ENCODE assay signal across 8 cellular contexts in genomic region chr5:15995206-15996052, GRCh38.
DNase-seq lines count a peak whose midpoint lies in the region; ATAC-seq, FAIRE-seq and TF ChIP-seq lines count a peak whose summit lies in the region.

No MANE protein-coding gene starts in this region.

- BruUV-seq in HepG2 (replicated peaks; lab: Mats Ljungman, UMichigan) = no TSS peak

- H4K20me1 ChIP-seq in HepG2 (ENCODE audit: insufficient read depth, low read length) = no peaks in the 10 kb centered on the region

- H3K4me3 ChIP-seq in brain microvascular endothelial cell (ENCODE audit: low read depth, low read length) (no peak overlapping the region), HepG2 (replicated peaks in 1 of 3; ENCODE audit: insufficient read depth in 1 of 3, low read depth in 2 of 3, low read length in 3 of 3) (no peak overlapping the region)

- ATAC-seq in HepG2 (peak; percentile 66), HG02852 (IDR thresholded peaks at IDR 0.05; ENCODE audit: unreplicated experiment) (no peak)

- 7% methylated on average over 3 of the region's 3 CpGs for WGBS in HepG2 (ENCODE audit: low lambda C conversion rate)

- CTCF ChIA-PET in HepG2 (lab: Yijun Ruan, JAX; ENCODE audit: low intra/inter-chr PET ratio, low total read pairs) = interaction anchor here (1.0 to 1.9 kb wide), 2 partner anchors 312 to 890 kb away, joined by 3 to 6 read pairs; no protein-coding TSS in a partner anchor

- TF ChIP-seq CTCF in brain microvascular endothelial cell (IDR thresholded peaks at IDR 0.05; ENCODE audit: low read depth, low read length, missing control alignments) (peak; percentile 63), HepG2 (CRISPR knock-in tag; IDR thresholded peaks at IDR 0.05) (peak; percentile 45)

- no peaks in the 10 kb centered on the region for H3K4me1 ChIP-seq in HepG2 (ENCODE audit: insufficient read depth, low read length)

- peaks cover 30% of the 10 kb centered on the region for H3K9me3 ChIP-seq in HepG2 (ENCODE audit: low read length)

- H3K27me3 ChIP-seq in brain microvascular endothelial cell (replicated peaks) = no peaks in the 10 kb centered on the region
- H3K27me3 ChIP-seq in HepG2 (ENCODE audit: control insufficient read depth in 1 of 2, insufficient read depth in 2 of 2, low read length in 2 of 2) = no peaks in the 10 kb centered on the region

- H3K27ac ChIP-seq in brain microvascular endothelial cell = no peak overlapping the region
- no peak overlapping the region for H3K27ac ChIP-seq in HepG2 (ENCODE audit: extremely low read length, insufficient read depth, low read length)

- TF ChIP-seq POLR2A in HepG2 (IDR thresholded peaks at IDR 0.05; ENCODE audit: insufficient read depth in 1 of 2, low read depth in 2 of 2, low read length in 2 of 2) = no peak
- TF ChIP-seq POLR2A in GM12892 (IDR thresholded peaks at IDR 0.05; ENCODE audit: low read depth, low read length) = no peak

- intact Hi-C loops in HepG2 (cut with micrococcal nuclease; ENCODE audit: unreplicated experiment) = loop anchor here (2.0 to 10.0 kb wide), 2 partner anchors 313 to 611 kb away; no protein-coding TSS in a partner anchor

- H2AFZ ChIP-seq in HepG2 (ENCODE audit: low read length) = no peak overlapping the region

- H3K79me2 ChIP-seq in HepG2 (ENCODE audit: insufficient read depth, low read length) = no peaks in the 10 kb centered on the region

- TF ChIP-seq EP300 in HepG2 (IDR thresholded peaks at IDR 0.05; ENCODE audit: low read depth in 2 of 2, low read length in 2 of 2) (no peak), HepG2 (CRISPR knock-in tag; IDR thresholded peaks at IDR 0.05; ENCODE audit: borderline replicate concordance) (no peak)

- DNase-seq in DMS153 (lab: John Stamatoyannopoulos, UW) = peak; percentile 40
- peak; percentile 17 for DNase-seq in NCI-H146 treated with DMSO at 0.1 percent for 48 hours (lab: John Stamatoyannopoulos, UW; ENCODE audit: unreplicated experiment)
- DNase-seq in brain microvascular endothelial cell = peak; percentile 7
- peak; percentile 5 for DNase-seq in HepG2 (ENCODE audit: low spot score)
- no peak for DNase-seq in GM12892 (ENCODE audit: insufficient read length)
- no peak for DNase-seq in NCI-H2227 (lab: John Stamatoyannopoulos, UW; ENCODE audit: unreplicated experiment)
- no peak for DNase-seq in stimulated activated CD4-positive, alpha-beta T cell treated with anti-CD3 and anti-CD28 coated beads, Interleukin-12 subunit alpha, Interleukin-12 subunit beta, amount 100 ng/mL, for 4 hours

- POLR2A ChIA-PET in HepG2 (lab: Yijun Ruan, JAX) = no interaction called here

- H3K9ac ChIP-seq in HepG2 (ENCODE audit: insufficient read depth, low read depth, low read length) = no peak overlapping the region

- no peak for FAIRE-seq in HepG2 (lab: Jason Lieb, UNC)
- FAIRE-seq in GM12892 (lab: Jason Lieb, UNC) = no peak

- in situ Hi-C loops in brain microvascular endothelial cell (cut with HindIII; ENCODE audit: low pct_ligation_motif_present, low sequenced_read_pairs) (no loop called here), HepG2 (cut with HindIII; ENCODE audit: extremely low pct_ligation_motif_present, low pct_unique_long_range_greater_than_20kb) (no loop called here)

- no peak for TF ChIP-seq RAD21 in HepG2 (CRISPR knock-in tag; IDR thresholded peaks at IDR 0.05)

- H3K4me2 ChIP-seq in HepG2 (ENCODE audit: low read depth, low read length) = no peak overlapping the region

- no peaks in the 10 kb centered on the region for H3K36me3 ChIP-seq in brain microvascular endothelial cell (replicated peaks)
- H3K36me3 ChIP-seq in HepG2 (replicated peaks in 1 of 2; ENCODE audit: control insufficient read depth in 1 of 2, insufficient read depth in 2 of 2, low read length in 2 of 2) = no peaks in the 10 kb centered on the region

TF ChIP-seq in HepG2, 621 proteins besides CTCF, POLR2A, EP300 and RAD21 (continues in another document):
- TF ChIP-seq STAG1 (CRISPR knock-in tag; IDR thresholded peaks at IDR 0.05) (peak; percentile 64), FOXP1 (IDR thresholded peaks at IDR 0.05) (no peak), FOXP1 (CRISPR knock-in tag; IDR thresholded peaks at IDR 0.05) (no peak), FOXK2 (IDR thresholded peaks at IDR 0.05) (no peak), SSRP1 (CRISPR knock-in tag; IDR thresholded peaks at IDR 0.05) (no peak), ZNF770 (CRISPR knock-in tag; IDR thresholded peaks at IDR 0.05) (no peak), ZNF670 (CRISPR knock-in tag; IDR thresholded peaks at IDR 0.05; ENCODE audit: borderline replicate concordance) (no peak), MAF1 (CRISPR knock-in tag; IDR thresholded peaks at IDR 0.05; ENCODE audit: borderline replicate concordance) (no peak), SMC3 (IDR thresholded peaks at IDR 0.05; ENCODE audit: low read length) (peak; percentile 3; the same call in 1 of the 2 replicates), ZNF615 (CRISPR knock-in tag; IDR thresholded peaks at IDR 0.05; ENCODE audit: borderline replicate concordance) (no peak), HINFP (CRISPR knock-in tag; IDR thresholded peaks at IDR 0.05; ENCODE audit: low read depth) (no peak), CERS6 (CRISPR knock-in tag; IDR thresholded peaks at IDR 0.05) (no peak), SMAD3 (CRISPR knock-in tag; IDR thresholded peaks at IDR 0.05) (no peak), EEA1 (CRISPR knock-in tag; IDR thresholded peaks at IDR 0.05; ENCODE audit: borderline replicate concordance) (no peak), MEF2D (CRISPR knock-in tag; IDR thresholded peaks at IDR 0.05) (no peak), MIXL1 (CRISPR knock-in tag; IDR thresholded peaks at IDR 0.05) (peak; percentile 27; the same call in 1 of the 2 replicates)

Comparison
In these comparisons a context has a peak if more than half of its experiments do, and no peak if none do; other contexts are left out.
1. DNase-seq: peak in DMS153 (single experiment), NCI-H146 treated with DMSO at 0.1 percent for 48 hours (single experiment), brain microvascular endothelial cell (single experiment) and HepG2 (single experiment); none in GM12892 (single experiment), NCI-H2227 (single experiment) and stimulated activated CD4-positive, alpha-beta T cell treated with anti-CD3 and anti-CD28 coated beads, Interleukin-12 subunit alpha, Interleukin-12 subunit beta, amount 100 ng/mL, for 4 hours (single experiment).